ENCODE assay signal across 10 cellular contexts in genomic region chr19:6500837-6501739, GRCh38. TPM values are rescaled to one million over a fixed set of nuclear protein-coding genes. Genes with fewer than 3 reads are reported as not detected.
DNase-seq lines count a peak whose midpoint lies in the region; ATAC-seq and TF ChIP-seq lines count a peak whose summit lies in the region.
"Had no signal": no experiment of that assay in that cellular context is flagged by ENCODE, and none has a peak within 500 bp of the region (broad histone marks: within the 10 kb centered on the region; RNA-seq: fewer than 3 reads in every experiment).

No MANE protein-coding gene starts in this region.

- no peak overlapping the region for H3K27ac Mint-ChIP-seq in CD4-positive, alpha-beta T cell
- peak overlapping the region; percentile 58 for H3K27ac Mint-ChIP-seq in central memory CD8-positive, alpha-beta T cell (ENCODE audit: low read depth)
- peak overlapping the region in 1 of 3 experiments; percentile 68 for H3K27ac Mint-ChIP-seq in nephron

- peak overlapping the region; percentile 65 for H3K4me3 ChIP-seq in HUES48 (ENCODE audit: low read depth, low read length)

- TF ChIP-seq CTCF in CD4-positive, alpha-beta T cell (IDR thresholded peaks at IDR 0.05): no peak
- TF ChIP-seq CTCF in nephron (IDR thresholded peaks at IDR 0.05; ENCODE audit: unreplicated experiment in 3 of 3) (no peak), omental fat pad (IDR thresholded peaks at IDR 0.05) (no peak)

- POLR2A ChIA-PET in CD4-positive, alpha-beta T cell (lab: Charles Lee): no interaction called here

- H3K36me3 Mint-ChIP-seq in CD4-positive, alpha-beta T cell (ENCODE audit: low read depth): no peaks in the 10 kb centered on the region
- peaks cover 6% of the 10 kb centered on the region for H3K36me3 Mint-ChIP-seq in central memory CD8-positive, alpha-beta T cell (ENCODE audit: insufficient read depth)
- H3K36me3 Mint-ChIP-seq in nephron (ENCODE audit: low read depth): no peaks in the 10 kb centered on the region

- H3K4me1 ChIP-seq in HUES48 (ENCODE audit: control insufficient read depth, insufficient read depth, low read length): no peaks in the 10 kb centered on the region

- no peaks in the 10 kb centered on the region for H3K36me3 ChIP-seq in HUES48 (ENCODE audit: control insufficient read depth, insufficient read depth, low read length)

- no peak overlapping the region for H3K9ac ChIP-seq in HUES48 (ENCODE audit: low read depth, low read length)

- CTCF ChIA-PET in CD4-positive, alpha-beta T cell (lab: Charles Lee): no interaction called here

- H3K4me3 Mint-ChIP-seq in CD4-positive, alpha-beta T cell: peak overlapping the region; percentile 93
- H3K4me3 Mint-ChIP-seq in central memory CD8-positive, alpha-beta T cell: peak overlapping the region; percentile 89
- H3K4me3 Mint-ChIP-seq in nephron: peak overlapping the region; percentile 81 to 88 (median 82)

- no peak for ATAC-seq in CD4-positive, alpha-beta T cell (ENCODE audit: poor library complexity)
- ATAC-seq in central memory CD8-positive, alpha-beta T cell (replicated peaks; ENCODE audit: extremely low read depth, poor library complexity, severe bottlenecking): no peak
- ATAC-seq in GM18873 (IDR thresholded peaks at IDR 0.05; ENCODE audit: low FRiP score, unreplicated experiment) (no peak), omental fat pad (ENCODE audit: low FRiP score) (no peak)

- H3K4me1 Mint-ChIP-seq in CD4-positive, alpha-beta T cell (ENCODE audit: low read depth): peaks cover 15% of the 10 kb centered on the region
- H3K4me1 Mint-ChIP-seq in central memory CD8-positive, alpha-beta T cell: peaks cover 28% of the 10 kb centered on the region
- peaks cover 9% of the 10 kb centered on the region for H3K4me1 Mint-ChIP-seq in nephron

- no peak overlapping the region for H3K27ac ChIP-seq in CD4-positive, alpha-beta T cell (ENCODE audit: low read depth, low read length)
- H3K27ac ChIP-seq in HUES48 (ENCODE audit: low read depth, low read length): no peak overlapping the region

- peaks cover 23% of the 10 kb centered on the region for H3K27me3 Mint-ChIP-seq in CD4-positive, alpha-beta T cell
- H3K27me3 Mint-ChIP-seq in central memory CD8-positive, alpha-beta T cell: no peaks in the 10 kb centered on the region
- H3K27me3 Mint-ChIP-seq in nephron (ENCODE audit: low read depth): peaks cover 47% of the 10 kb centered on the region

- H3K9me3 Mint-ChIP-seq in CD4-positive, alpha-beta T cell: no peaks in the 10 kb centered on the region
- no peaks in the 10 kb centered on the region for H3K9me3 Mint-ChIP-seq in central memory CD8-positive, alpha-beta T cell
- no peaks in the 10 kb centered on the region for H3K9me3 Mint-ChIP-seq in nephron

- DNase-seq in CD4-positive, alpha-beta T cell: no peak
- no peak for DNase-seq in central memory CD8-positive, alpha-beta T cell (ENCODE audit: low spot score in 2 of 2)
- DNase-seq in posterior cingulate gyrus (no peak), omental fat pad (ENCODE audit: low spot score) (no peak), NCI-H1436 (lab: John Stamatoyannopoulos, UW) (no peak)
- DNase-seq: activated CD4-positive, CD25-positive, alpha-beta regulatory T cell had no signal

- no peaks in the 10 kb centered on the region for H3K9me3 ChIP-seq in CD4-positive, alpha-beta T cell (ENCODE audit: control insufficient read depth, low read length)
- no peaks in the 10 kb centered on the region for H3K9me3 ChIP-seq in HUES48 (ENCODE audit: control insufficient read depth, insufficient read depth, low read length)

- intact Hi-C loops in CD4-positive, alpha-beta T cell (cut with DNase I, micrococcal nuclease): loop anchor here (2.0 to 10.0 kb wide), 5 partner anchors 22 to 219 kb away; partner anchors contain the start of genes CRB3 (in 1 of the 2) and GTF2F1 (in 1 of the 2)
- intact Hi-C loops in posterior cingulate gyrus (cut with DNase I): loop anchor here (10.0 kb wide), 1 partner anchor 136 kb away; the partner anchor contains the start of gene CLPP

- peaks cover 21% of the 10 kb centered on the region for H3K27me3 ChIP-seq in CD4-positive, alpha-beta T cell (ENCODE audit: control insufficient read depth, insufficient read depth, low read length)
- H3K27me3 ChIP-seq in HUES48 (ENCODE audit: control insufficient read depth, insufficient read depth, low read length): peaks cover 15% of the 10 kb centered on the region

RNA-seq across cellular contexts. Expression of gene TUBB4A, which starts 1.0 kb away (rescaled TPM):
- under 1 TPM; 0.53 to 0.88 TPM for total RNA-seq in CD4-positive, alpha-beta T cell
- total RNA-seq in omental fat pad: 1 to 10 TPM in 3 of 4 donors, not detected in 1; 2.2 to 2.8 (median 2.2) TPM
- total RNA-seq: bronchial epithelial cell had no signal

RNA-seq across cellular contexts. Expression of gene DENND1C, which starts 19.5 kb away (rescaled TPM):
- 100 to 1,000 TPM; 111 to 118 TPM for total RNA-seq in CD4-positive, alpha-beta T cell
- total RNA-seq in omental fat pad: 1 to 10 TPM; 1.0 to 7.6 (median 4.6) TPM

RNA-seq across cellular contexts. Expression of gene TNFSF9, which starts 29.7 kb away (rescaled TPM):
- 1 to 10 TPM; 1.5 to 1.8 TPM for total RNA-seq in CD4-positive, alpha-beta T cell
- 1 to 10 TPM in 3 of 4 donors, under 1 TPM in 1; 0.94 to 4.2 (median 1.4) TPM for total RNA-seq in omental fat pad

RNA-seq across cellular contexts. Expression of gene CRB3, which starts 37.0 kb away (rescaled TPM):
- 1 to 10 TPM; 7.9 to 9.4 TPM for total RNA-seq in CD4-positive, alpha-beta T cell
- 1 to 10 TPM in 2 of 4 donors, under 1 TPM in 1, not detected in 1; 0.82 to 6.2 (median 1.1) TPM for total RNA-seq in omental fat pad

RNA-seq across cellular contexts. Expression of gene SLC25A23, which starts 41.5 kb away (rescaled TPM):
- 10 to 100 TPM; 10.5 to 10.8 TPM for total RNA-seq in CD4-positive, alpha-beta T cell
- 10 to 100 TPM; 24.6 to 28.7 (median 26.3) TPM for total RNA-seq in omental fat pad

Comparison
In these comparisons a context has a peak if more than half of its experiments do, and no peak if none do; other contexts are left out.
1. RNA of gene DENND1C, which starts 19.5 kb away (total RNA-seq): 111 to 118 TPM in CD4-positive, alpha-beta T cell; 1.0 to 7.6 TPM in omental fat pad; every median in the first group is over 10 times any median in the second.
2. Peak in every context shown above with its lines, with median percentiles within 50 percentile points of each other: H3K4me3 Mint-ChIP-seq.